In the genomic region with DNA sequence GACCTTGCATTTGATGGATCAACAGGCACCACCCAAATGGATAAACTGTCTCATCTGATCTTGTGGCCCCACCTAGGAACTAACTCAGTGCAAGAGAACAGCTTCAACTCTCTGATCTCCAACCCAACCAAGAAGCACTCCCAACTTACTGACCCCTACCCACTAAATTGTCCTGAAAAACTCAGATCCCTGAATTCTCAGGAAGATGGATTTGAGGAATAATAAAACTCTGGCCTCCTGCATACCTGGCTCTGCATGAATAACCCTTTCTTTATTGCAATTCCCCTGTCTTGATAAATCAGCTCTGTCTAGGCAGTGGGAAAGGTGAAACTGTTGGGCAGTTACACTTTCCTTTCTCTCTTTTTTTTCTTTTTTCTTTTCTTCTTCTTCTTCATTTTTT, we compare ENCODE assay signal across 6 cellular contexts.
"Had no signal": no experiment of that assay in that cellular context is flagged by ENCODE, and none has a peak within 500 bp of the region (broad histone marks: within the 10 kb centered on the region; RNA-seq: fewer than 3 reads in every experiment).

No MANE protein-coding gene starts in this region.

- ATAC-seq: HepG2, K562 had no signal

- FAIRE-seq: HepG2, HTR-8/SVneo, K562 had no signal

- DNase-seq: IMR-90, KBM-7, KG1 had no signal
